17 cellular contexts compared by ENCODE assay signal in genomic region chr20:19819149-19819548, GRCh38.
A peak's percentile ranks its signal among the peaks of the same experiment; 100 is the strongest.
DNase-seq lines count a peak whose midpoint lies in the region; ATAC-seq and TF ChIP-seq lines count a peak whose summit lies in the region.
"Had no signal": no experiment of that assay in that cellular context is flagged by ENCODE, and none has a peak within 500 bp of the region (broad histone marks: within the 10 kb centered on the region; RNA-seq: fewer than 3 reads in every experiment).

No MANE protein-coding gene starts in this region.

- H3K27ac ChIP-seq in left ventricle myocardium inferior (replicated peaks) (peak overlapping the region; percentile 6), heart right ventricle (no peak overlapping the region), IMR-90 (ENCODE audit: insufficient read depth, low read length) (no peak overlapping the region; the same call in 1 of the 2 replicates)
- H3K27ac ChIP-seq: 22Rv1; BLaER1 treated with 17β-estradiol and CSF1 and Interleukin-3, amounts not matched to agents 10 nM and 100 nM; C4-2B had no signal

- no peak overlapping the region for H2AK9ac ChIP-seq in IMR-90 (replicated peaks; ENCODE audit: low read depth, low read length, poor library complexity)

- H2AK5ac ChIP-seq in IMR-90 (ENCODE audit: low read depth, low read length) = peak overlapping the region; percentile 91

- H2BK5ac ChIP-seq in IMR-90 (ENCODE audit: low read depth, low read length, poor library complexity, severe bottlenecking) = peak overlapping the region; percentile 76

- TF ChIP-seq RAD21 in IMR-90 (IDR thresholded peaks at IDR 0.05; ENCODE audit: low read length) = no peak

- H2BK120ac ChIP-seq in IMR-90 (ENCODE audit: low read depth, low read length) = peak overlapping the region; percentile 85

- in situ Hi-C loops in IMR-90 (cut with MboI; ENCODE audit: low sequenced_read_pairs) = loop anchor here (5.0 kb wide), 1 partner anchor 63 kb away; no protein-coding TSS in a partner anchor

- CTCF ChIA-PET in IMR-90 (lab: Yijun Ruan, JAX) = no interaction called here

- peak overlapping the region; percentile 71 for H3K14ac ChIP-seq in IMR-90 (replicated peaks; ENCODE audit: low read depth, low read length)

- peaks cover 20% of the 10 kb centered on the region for H3K9me1 ChIP-seq in IMR-90 (ENCODE audit: insufficient read depth, low read length)

- POLR2A ChIA-PET in IMR-90 (lab: Charles Lee; ENCODE audit: unreplicated experiment) = no interaction called here

- no peak overlapping the region for H3K9ac ChIP-seq in IMR-90 (ENCODE audit: low read depth, low read length)
- H3K9ac ChIP-seq: BLaER1 treated with 17β-estradiol and CSF1 and Interleukin-3, amounts not matched to agents 10 nM and 100 nM had no signal

- H3K4ac ChIP-seq in IMR-90 (ENCODE audit: low read depth, low read length) = peak overlapping the region; percentile 83

- H4K20me1 ChIP-seq in IMR-90 (ENCODE audit: insufficient read depth, low read length) = no peaks in the 10 kb centered on the region
- H4K20me1 ChIP-seq: BLaER1 treated with 17β-estradiol and CSF1 and Interleukin-3, amounts not matched to agents 10 nM and 100 nM had no signal

- peak overlapping the region; percentile 40; the same call in 1 of the 2 replicates for H3K18ac ChIP-seq in IMR-90 (ENCODE audit: low read depth, low read length)

- WGBS in heart right ventricle, 2 donors = 89 to 94% methylated on average over 1 of the region's 1 CpG
- no CpG with 5 or more reads among the region's 1 CpG for WGBS in IMR-90 (ENCODE audit: extremely low coverage in 2 of 2, insufficient read length in 1 of 2), 2 experiments

- no peak for ATAC-seq in heart right ventricle
- ATAC-seq in IMR-90 (ENCODE audit: low read depth) = no peak
- ATAC-seq: A549; CD8-positive, alpha-beta T cell had no signal

- peak overlapping the region in 1 of 2 experiments; percentile 80; a peak in 2 of 4 replicates for H4K8ac ChIP-seq in IMR-90 (ENCODE audit: low read depth in 2 of 2, low read length in 2 of 2)

- H3K36me3 ChIP-seq in left ventricle myocardium inferior = peaks cover 4% of the 10 kb centered on the region
- H3K36me3 ChIP-seq in heart right ventricle = peaks cover 0 to 7% (median 0%) of the 10 kb centered on the region in 9 donors
- H3K36me3 ChIP-seq in IMR-90 (ENCODE audit: control insufficient read depth, insufficient read depth, low read length) = peaks cover 3% of the 10 kb centered on the region; the same call in 1 of the 2 replicates

- no peak overlapping the region for H3K4me2 ChIP-seq in IMR-90 (ENCODE audit: low read depth, low read length)
- H3K4me2 ChIP-seq: A549; BLaER1 treated with 17β-estradiol and CSF1 and Interleukin-3, amounts not matched to agents 10 nM and 100 nM had no signal

- no peak for TF ChIP-seq POLR2A in IMR-90 (IDR thresholded peaks at IDR 0.05; ENCODE audit: low read depth, low read length)

- TF ChIP-seq CTCF in left ventricle myocardium inferior (IDR thresholded peaks at IDR 0.05; ENCODE audit: borderline replicate concordance) (no peak), heart right ventricle (IDR thresholded peaks at IDR 0.05) (no peak), IMR-90 (conservative IDR thresholded peaks at IDR 0.05; ENCODE audit: low read depth, low read length) (no peak)

- peaks cover 71% of the 10 kb centered on the region for H3K4me1 ChIP-seq in left ventricle myocardium inferior
- peaks cover 4 to 77% (median 50%) of the 10 kb centered on the region in 9 donors for H3K4me1 ChIP-seq in heart right ventricle
- peaks cover 13% of the 10 kb centered on the region for H3K4me1 ChIP-seq in IMR-90 (ENCODE audit: control insufficient read depth, insufficient read depth, low read length)
- H3K4me1 ChIP-seq: Caco-2 had no signal

- no peak overlapping the region for H3K56ac ChIP-seq in IMR-90 (ENCODE audit: extremely low read depth, insufficient read depth, low read length)

- H3K27me3 ChIP-seq in left ventricle myocardium inferior (ENCODE audit: low read depth) = no peaks in the 10 kb centered on the region
- H3K27me3 ChIP-seq in heart right ventricle = no peaks in the 10 kb centered on the region
- H3K27me3 ChIP-seq in IMR-90 (ENCODE audit: control insufficient read depth, insufficient read depth, low read length) = no peaks in the 10 kb centered on the region
- H3K27me3 ChIP-seq: BLaER1 treated with 17β-estradiol and CSF1 and Interleukin-3, amounts not matched to agents 10 nM and 100 nM had no signal

- intact Hi-C loops in left ventricle myocardium inferior (cut with micrococcal nuclease) (no loop called here), heart right ventricle (cut with DNase I) (loop anchor here in 3 of 10 donors (5.0 kb wide), 1 partner anchor 68 kb away; no protein-coding TSS in a partner anchor), IMR-90 (cut with micrococcal nuclease) (loop anchor here (10.0 kb wide), 1 partner anchor 156 kb away; no protein-coding TSS in a partner anchor)

- BruUV-seq in IMR-90 (replicated peaks; lab: Mats Ljungman, UMichigan) = no TSS peak

- H4K5ac ChIP-seq in IMR-90 (ENCODE audit: low read depth, low read length) = peak overlapping the region; percentile 47; the same call in 1 of the 2 replicates

- H2AFZ ChIP-seq in IMR-90 (replicated peaks; ENCODE audit: low read length, poor library complexity) = no peak overlapping the region

- H3K4me3 ChIP-seq in left ventricle myocardium inferior (no peak overlapping the region), heart right ventricle (no peak overlapping the region), IMR-90 (ENCODE audit: insufficient read depth, low read depth, low read length) (no peak overlapping the region)
- H3K4me3 ChIP-seq: A549; BLaER1 treated with 17β-estradiol and CSF1 and Interleukin-3, amounts not matched to agents 10 nM and 100 nM had no signal

- dilution Hi-C loops in IMR-90 (cut with HindIII; ENCODE audit: low sequenced_read_pairs, unreplicated experiment) = no loop called here

- H4K91ac ChIP-seq in IMR-90 (ENCODE audit: insufficient read depth, low read depth, low read length) = peak overlapping the region; percentile 76

- peaks cover 11 to 51% of the 10 kb centered on the region in 2 experiments for H3K79me1 ChIP-seq in IMR-90 (ENCODE audit: low read depth in 1 of 2, low read length in 2 of 2)

- H3K9me3 ChIP-seq in left ventricle myocardium inferior (replicated peaks) (peaks cover 12% of the 10 kb centered on the region), heart right ventricle (peaks cover 0 to 13% (median 0%) of the 10 kb centered on the region in 11 donors), IMR-90 (ENCODE audit: control insufficient read depth, insufficient read depth, low read length) (peaks cover 3% of the 10 kb centered on the region; the same call in 1 of the 2 replicates)
- H3K9me3 ChIP-seq: Caco-2 had no signal

- DNase-seq in left ventricle myocardium inferior (no peak), heart right ventricle (no peak), IMR-90 (no peak), SW480 (ENCODE audit: low spot score) (peak; percentile 31), NCI-H526 (lab: John Stamatoyannopoulos, UW) (no peak), NAMALWA (ENCODE audit: low spot score) (no peak)
- DNase-seq: AML-193; Caco-2; Calu3; CD4-positive, alpha-beta T cell; CD8-positive, alpha-beta T cell; DMS79 treated with DMSO at 0.1 percent for 48 hours; GF-D8 had no signal

- peak overlapping the region; percentile 86; the same call in 2 of the 3 replicates for H2BK15ac ChIP-seq in IMR-90 (ENCODE audit: low read depth, low read length)

- peak overlapping the region; percentile 83 for H2BK20ac ChIP-seq in IMR-90 (ENCODE audit: low read depth, low read length)

- H3K23ac ChIP-seq in IMR-90 (ENCODE audit: low read depth, low read length) = peak overlapping the region; percentile 59; the same call in 1 of the 2 replicates

TF ChIP-seq in IMR-90, 13 proteins besides CTCF, POLR2A, EP300 and RAD21:
- TF ChIP-seq MAFK (IDR thresholded peaks at IDR 0.05; ENCODE audit: low read depth, low read length) (no peak), CEBPB (IDR thresholded peaks at IDR 0.05; ENCODE audit: low read depth, low read length) (no peak), MAZ (IDR thresholded peaks at IDR 0.05; ENCODE audit: borderline replicate concordance, low read depth, low read length) (no peak), NFE2L2 (IDR thresholded peaks at IDR 0.05; ENCODE audit: low read depth, low read length) (no peak), USF2 (IDR thresholded peaks at IDR 0.05; ENCODE audit: low read depth, low read length) (no peak), CHD1 (IDR thresholded peaks at IDR 0.05; ENCODE audit: low read depth, low read length) (no peak), SMC3 (IDR thresholded peaks at IDR 0.05; ENCODE audit: low read depth, low read length) (no peak), RFX5 (IDR thresholded peaks at IDR 0.05; ENCODE audit: low read depth, low read length) (no peak), BHLHE40 (IDR thresholded peaks at IDR 0.05; ENCODE audit: low read depth, low read length) (no peak), ELK1 (IDR thresholded peaks at IDR 0.05; ENCODE audit: borderline replicate concordance, low read depth, low read length) (no peak), MXI1 (IDR thresholded peaks at IDR 0.05; ENCODE audit: borderline replicate concordance, low read depth, low read length) (no peak), RCOR1 (IDR thresholded peaks at IDR 0.05; ENCODE audit: insufficient replicate concordance, low read length) (no peak), FOS (IDR thresholded peaks at IDR 0.05; ENCODE audit: low read depth, low read length) (no peak)
